In genomic region chr2:19031642-19032041, GRCh38 we compare ENCODE assay signal across 1 cellular context.
TF ChIP-seq lines count a peak whose summit lies in the region.

No MANE protein-coding gene starts in this region.

TF ChIP-seq in IMR-90, 13 proteins besides CTCF, POLR2A, EP300 and RAD21 (continued from another document):
- no peak for TF ChIP-seq RCOR1 (IDR thresholded peaks at IDR 0.05; ENCODE audit: insufficient replicate concordance, low read length)
TF ChIP-seq in IMR-90: peak in this region for 0.
